ENCODE assay signal across 12 cellular contexts in the genomic region with DNA sequence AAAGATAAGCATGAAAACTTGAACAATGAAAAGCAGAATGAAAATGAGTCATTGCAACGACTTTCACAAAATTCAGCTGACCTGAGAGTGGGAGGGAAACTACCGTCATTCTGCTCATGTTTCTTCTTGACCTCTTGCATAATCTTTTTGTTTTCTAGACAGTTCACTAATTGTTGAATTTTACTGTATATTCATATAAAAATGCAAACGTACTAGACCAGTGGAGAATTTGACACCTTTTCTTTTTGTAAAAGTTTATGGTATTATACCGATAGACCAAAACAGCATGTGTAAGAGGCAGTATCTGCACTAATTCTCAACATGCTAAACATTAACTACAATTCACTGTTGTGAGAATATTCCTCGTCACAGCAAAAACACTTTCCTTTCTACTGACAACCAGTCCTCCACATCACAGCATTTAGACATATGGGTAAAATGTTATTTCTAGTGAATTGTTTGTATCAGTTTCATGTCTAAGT.
DNase-seq lines count a peak whose midpoint lies in the region; ATAC-seq and TF ChIP-seq lines count a peak whose summit lies in the region.
"Had no signal": no experiment of that assay in that cellular context is flagged by ENCODE, and none has a peak within 500 bp of the region (broad histone marks: within the 10 kb centered on the region; RNA-seq: fewer than 3 reads in every experiment).

No MANE protein-coding gene starts in this region.

- no peak for TF ChIP-seq POLR2A in ovary (IDR thresholded peaks at IDR 0.05)

- H3K36me3 ChIP-seq in brain microvascular endothelial cell (replicated peaks) = no peaks in the 10 kb centered on the region
- H3K36me3 ChIP-seq in ovary = no peaks in the 10 kb centered on the region

- H3K27me3 ChIP-seq in brain microvascular endothelial cell (replicated peaks) (no peaks in the 10 kb centered on the region), ovary (no peaks in the 10 kb centered on the region)

- intact Hi-C loops in ovary (cut with DNase I) = no loop called here

- in situ Hi-C loops in brain microvascular endothelial cell (cut with HindIII; ENCODE audit: low pct_ligation_motif_present, low sequenced_read_pairs) = no loop called here

- no peaks in the 10 kb centered on the region for H3K27me3 Mint-ChIP-seq in activated T-cell treated with anti-CD3 and anti-CD28 coated beads, Interleukin-2, amount 50 U/mL, for 72 hours (ENCODE audit: low read depth)

- TF ChIP-seq EP300 in ovary (IDR thresholded peaks at IDR 0.05) = no peak

- H3K36me3 Mint-ChIP-seq in activated T-cell treated with anti-CD3 and anti-CD28 coated beads, Interleukin-2, amount 50 U/mL, for 72 hours (ENCODE audit: insufficient read depth in 2 of 2) = no peaks in the 10 kb centered on the region

- H3K4me3 ChIP-seq in brain microvascular endothelial cell (ENCODE audit: low read depth, low read length) (no peak overlapping the region), ovary (no peak overlapping the region)

- no peaks in the 10 kb centered on the region for H3K9me3 ChIP-seq in ovary

- no peaks in the 10 kb centered on the region for H3K4me1 Mint-ChIP-seq in activated T-cell treated with anti-CD3 and anti-CD28 coated beads, Interleukin-2, amount 50 U/mL, for 72 hours (ENCODE audit: low read depth)

- ATAC-seq in GM18909 (IDR thresholded peaks at IDR 0.05; ENCODE audit: poor library complexity, unreplicated experiment) = peak; percentile 63
- peak; percentile 64 for ATAC-seq in HG03565 (IDR thresholded peaks at IDR 0.05; ENCODE audit: unreplicated experiment)
- no peak for ATAC-seq in activated T-cell treated with anti-CD3 and anti-CD28 coated beads, Interleukin-2, amount 50 U/mL, for 72 hours (replicated peaks in 1 of 2)

- no peak for TF ChIP-seq CTCF in brain microvascular endothelial cell (IDR thresholded peaks at IDR 0.05; ENCODE audit: low read depth, low read length, missing control alignments)
- no peak for TF ChIP-seq CTCF in ovary (IDR thresholded peaks at IDR 0.05)

- peak; percentile 76 for DNase-seq in brain microvascular endothelial cell
- peak; percentile 69 for DNase-seq in renal cortical epithelial cell (ENCODE audit: low read depth)
- no peak for DNase-seq in ovary
- no peak for DNase-seq in NCI-H748 treated with DMSO at 0.1 percent for 48 hours (lab: John Stamatoyannopoulos, UW)
- DNase-seq in activated T-cell treated with anti-CD3 and anti-CD28 coated beads, Interleukin-2, amount 50 U/mL, for 72 hours = no peak
- no peak for DNase-seq in NCI-H1105 treated with DMSO at 0.1 percent for 48 hours (lab: John Stamatoyannopoulos, UW)
- DNase-seq: activated CD8-positive, alpha-beta memory T cell treated with anti-CD3 and anti-CD28 coated beads for 24 hours; activated naive CD4-positive, alpha-beta T cell treated with anti-CD3 and anti-CD28 coated beads, Interleukin-2, amount 50 U/mL, for 16 hours; NCI-H1092 treated with DMSO at 0.1 percent for 48 hours had no signal

- H3K4me1 ChIP-seq in ovary (ENCODE audit: insufficient read depth) = no peaks in the 10 kb centered on the region

- peaks cover 0 to 5% of the 10 kb centered on the region in 2 donors for H3K9me3 Mint-ChIP-seq in activated T-cell treated with anti-CD3 and anti-CD28 coated beads, Interleukin-2, amount 50 U/mL, for 72 hours
- H3K9me3 Mint-ChIP-seq: T-helper 1 cell treated with Interleukin-12 subunit alpha and Interleukin-12 subunit beta and Interleukin-4 antibody, amounts not matched to agents 30 μg/mL and 1 μg/mL, for 36 hours had no signal

- no peak overlapping the region for H3K27ac Mint-ChIP-seq in activated T-cell treated with anti-CD3 and anti-CD28 coated beads, Interleukin-2, amount 50 U/mL, for 72 hours
- H3K27ac Mint-ChIP-seq: T-helper 1 cell treated with Interleukin-12 subunit alpha and Interleukin-12 subunit beta and Interleukin-4 antibody, amounts not matched to agents 30 μg/mL and 1 μg/mL, for 36 hours had no signal

- WGBS in ovary, 3 donors = 17 to 37% (median 17%) methylated on average over 5 of the region's 5 CpGs

- H3K27ac ChIP-seq in brain microvascular endothelial cell (peak overlapping the region; percentile 51), ovary (no peak overlapping the region)

- no peak overlapping the region for H3K4me3 Mint-ChIP-seq in activated T-cell treated with anti-CD3 and anti-CD28 coated beads, Interleukin-2, amount 50 U/mL, for 72 hours
- H3K4me3 Mint-ChIP-seq: T-helper 1 cell treated with Interleukin-12 subunit alpha and Interleukin-12 subunit beta and Interleukin-4 antibody, amounts not matched to agents 30 μg/mL and 1 μg/mL, for 36 hours had no signal

Comparison
In these comparisons a context has a peak if more than half of its experiments do, and no peak if none do; other contexts are left out.
1. ATAC-seq: peak in GM18909 (single experiment) and HG03565 (single experiment); none in activated T-cell treated with anti-CD3 and anti-CD28 coated beads, Interleukin-2, amount 50 U/mL, for 72 hours (0 of 2).
2. DNase-seq: peak in brain microvascular endothelial cell (single experiment) and renal cortical epithelial cell (single experiment); none in ovary (0 of 5), NCI-H748 treated with DMSO at 0.1 percent for 48 hours (single experiment), activated T-cell treated with anti-CD3 and anti-CD28 coated beads, Interleukin-2, amount 50 U/mL, for 72 hours (0 of 2) and NCI-H1105 treated with DMSO at 0.1 percent for 48 hours (single experiment).